11 cellular contexts compared by ENCODE assay signal in genomic region chr12:92132282-92132681, GRCh38. TPM values are rescaled to one million over a fixed set of nuclear protein-coding genes. Genes with fewer than 3 reads are reported as not detected.
DNase-seq lines count a peak whose midpoint lies in the region; ATAC-seq and TF ChIP-seq lines count a peak whose summit lies in the region.
"Had no signal": no experiment of that assay in that cellular context is flagged by ENCODE, and none has a peak within 500 bp of the region (broad histone marks: within the 10 kb centered on the region; RNA-seq: fewer than 3 reads in every experiment).

No MANE protein-coding gene starts in this region.

- peak overlapping the region; percentile 30 for H3K4me3 ChIP-seq in CD8-positive, alpha-beta memory T cell (ENCODE audit: low read length)

- peak; percentile 29 to 64 for ATAC-seq in naive thymus-derived CD8-positive, alpha-beta T cell
- no peak for ATAC-seq in GM18502 (IDR thresholded peaks at IDR 0.05; ENCODE audit: poor library complexity, unreplicated experiment)
- no peak for ATAC-seq in HG03521 (IDR thresholded peaks at IDR 0.05; ENCODE audit: unreplicated experiment)

- no peaks in the 10 kb centered on the region for H3K9me3 ChIP-seq in CD8-positive, alpha-beta memory T cell (ENCODE audit: low read length)

- no peaks in the 10 kb centered on the region for H3K27me3 ChIP-seq in CD8-positive, alpha-beta memory T cell (ENCODE audit: insufficient read depth, low read length, poor library complexity, severe bottlenecking)

- H3K4me1 Mint-ChIP-seq in CD8-positive, alpha-beta memory T cell, result peaks cover 83 to 89% (median 86%) of the 10 kb centered on the region in 3 donors
- H3K4me1 Mint-ChIP-seq in HFFc6 (ENCODE audit: low read depth), result peaks cover 62% of the 10 kb centered on the region
- H3K4me1 Mint-ChIP-seq in activated naive CD8-positive, alpha-beta T cell (ENCODE audit: low read depth), result peaks cover 95% of the 10 kb centered on the region
- peaks cover 45 to 97% (median 89%) of the 10 kb centered on the region in 4 donors for H3K4me1 Mint-ChIP-seq in naive thymus-derived CD8-positive, alpha-beta T cell

- H3K36me3 Mint-ChIP-seq in CD8-positive, alpha-beta memory T cell, result peaks cover 19 to 76% (median 27%) of the 10 kb centered on the region in 3 donors
- peaks cover 32% of the 10 kb centered on the region for H3K36me3 Mint-ChIP-seq in HFFc6 (ENCODE audit: low read depth)
- H3K36me3 Mint-ChIP-seq in activated naive CD8-positive, alpha-beta T cell, result peaks cover 26% of the 10 kb centered on the region
- peaks cover 3 to 24% (median 19%) of the 10 kb centered on the region in 3 donors for H3K36me3 Mint-ChIP-seq in naive thymus-derived CD8-positive, alpha-beta T cell

- peak in 2 of 5 donors; percentile 43 to 57 for DNase-seq in CD8-positive, alpha-beta memory T cell
- no peak for DNase-seq in HFFc6
- DNase-seq in naive thymus-derived CD8-positive, alpha-beta T cell, result peak in 2 of 10 donors; percentile 28 to 56
- no peak for DNase-seq in NCI-H1092 treated with DMSO at 0.1 percent for 48 hours (lab: John Stamatoyannopoulos, UW)
- DNase-seq: activated gamma-delta T cell, foreskin fibroblast, Karpas-422 had no signal

- TF ChIP-seq CTCF in HFFc6 (IDR thresholded peaks at IDR 0.05), result no peak

- no peaks in the 10 kb centered on the region for H3K27me3 Mint-ChIP-seq in CD8-positive, alpha-beta memory T cell
- H3K27me3 Mint-ChIP-seq in HFFc6 (ENCODE audit: insufficient read depth), result no peaks in the 10 kb centered on the region; the same call in 1 of the 2 replicates
- H3K27me3 Mint-ChIP-seq in activated naive CD8-positive, alpha-beta T cell, result no peaks in the 10 kb centered on the region
- H3K27me3 Mint-ChIP-seq in naive thymus-derived CD8-positive, alpha-beta T cell, result no peaks in the 10 kb centered on the region
- H3K27me3 Mint-ChIP-seq: dendritic cell treated with granulocyte-macrophage colony-stimulating factor and Interleukin-4, amounts not matched to agents 40 ng/mL and 50 ng/mL, for 4 days had no signal

- H3K4me1 ChIP-seq in CD8-positive, alpha-beta memory T cell (ENCODE audit: insufficient read depth, low read length), result peaks cover 89% of the 10 kb centered on the region

- H3K4me3 Mint-ChIP-seq in CD8-positive, alpha-beta memory T cell, result peak overlapping the region; percentile 55 to 100 (median 81)
- H3K4me3 Mint-ChIP-seq in HFFc6, result peak overlapping the region; percentile 2; the same call in 1 of the 2 replicates
- H3K4me3 Mint-ChIP-seq in activated naive CD8-positive, alpha-beta T cell, result peak overlapping the region; percentile 93
- H3K4me3 Mint-ChIP-seq in naive thymus-derived CD8-positive, alpha-beta T cell, result peak overlapping the region; percentile 65 to 100 (median 94)
- H3K4me3 Mint-ChIP-seq: dendritic cell treated with granulocyte-macrophage colony-stimulating factor and Interleukin-4, amounts not matched to agents 40 ng/mL and 50 ng/mL, for 4 days had no signal

- peaks cover 0 to 3% (median 0%) of the 10 kb centered on the region in 5 donors for H3K9me3 Mint-ChIP-seq in CD8-positive, alpha-beta memory T cell
- no peaks in the 10 kb centered on the region for H3K9me3 Mint-ChIP-seq in HFFc6
- H3K9me3 Mint-ChIP-seq in activated naive CD8-positive, alpha-beta T cell (ENCODE audit: low read depth), result no peaks in the 10 kb centered on the region
- no peaks in the 10 kb centered on the region for H3K9me3 Mint-ChIP-seq in naive thymus-derived CD8-positive, alpha-beta T cell
- H3K9me3 Mint-ChIP-seq: dendritic cell treated with granulocyte-macrophage colony-stimulating factor and Interleukin-4, amounts not matched to agents 40 ng/mL and 50 ng/mL, for 4 days had no signal

- POLR2A ChIA-PET in CD8-positive, alpha-beta memory T cell (lab: Charles Lee), result interaction anchor here (5.3 kb wide), 1 partner anchor 13 kb away, joined by 35 read pairs; the partner anchor contains the start of gene BTG1
- POLR2A ChIA-PET in naive thymus-derived CD8-positive, alpha-beta T cell (lab: Charles Lee), result interaction anchor here (1.6 to 11.7 kb wide), 3 partner anchors 12 to 99 kb away, joined by 4 to 171 read pairs (median 83); partner anchors contain the start of gene BTG1

- no peak overlapping the region for H3K27ac ChIP-seq in CD8-positive, alpha-beta memory T cell (ENCODE audit: low read depth, low read length)

- CTCF ChIA-PET in CD8-positive, alpha-beta memory T cell (lab: Charles Lee), result interaction anchor here (1.1 to 2.1 kb wide), 2 partner anchors 12 to 91 kb away, joined by 3 to 13 read pairs; partner anchors contain the start of gene BTG1

- no peaks in the 10 kb centered on the region for H3K36me3 ChIP-seq in CD8-positive, alpha-beta memory T cell (ENCODE audit: insufficient read depth, low read length)

- H3K27ac Mint-ChIP-seq in CD8-positive, alpha-beta memory T cell, result peak overlapping the region; percentile 15 to 96 (median 82)
- H3K27ac Mint-ChIP-seq in HFFc6, result no peak overlapping the region; the same call in 1 of the 2 replicates
- H3K27ac Mint-ChIP-seq in activated naive CD8-positive, alpha-beta T cell, result peak overlapping the region; percentile 96
- peak overlapping the region; percentile 89 to 100 (median 94) for H3K27ac Mint-ChIP-seq in naive thymus-derived CD8-positive, alpha-beta T cell

RNA-seq across cellular contexts. Expression of gene BTG1, which starts 13.4 kb away (rescaled TPM):
- total RNA-seq in CD8-positive, alpha-beta memory T cell, result 100 to 1,000 TPM in 1 of 2 experiments, 10 to 100 TPM in 1; 98.3 to 103 TPM
- polyA plus RNA-seq in CD8-positive, alpha-beta memory T cell, result 748 TPM
- total RNA-seq in HFFc6 (2021; fragmentation: NEBNext Ultra II Directional; extraction: Animal tissue kit (Norgen Biotek cat#: 25700)), result 10 to 100 TPM; 38.7 to 49.9 (median 45.3) TPM
- 100 to 1,000 TPM; 537 to 544 TPM for total RNA-seq in naive thymus-derived CD8-positive, alpha-beta T cell
- polyA plus RNA-seq in naive thymus-derived CD8-positive, alpha-beta T cell, result 100 to 1,000 TPM; 705 to 889 (median 719) TPM

Comparison
In these comparisons a context has a peak if more than half of its experiments do, and no peak if none do; other contexts are left out.
1. H3K4me3 Mint-ChIP-seq: peak in every context shown above with its lines; median percentile 94 in naive thymus-derived CD8-positive, alpha-beta T cell; 93 in activated naive CD8-positive, alpha-beta T cell; 81 in CD8-positive, alpha-beta memory T cell; 2 in HFFc6.
2. ATAC-seq: peak in naive thymus-derived CD8-positive, alpha-beta T cell (2 of 2); none in GM18502 (single experiment) and HG03521 (single experiment).
3. RNA of gene BTG1, which starts 13.4 kb away (total RNA-seq): 537 to 544 TPM in naive thymus-derived CD8-positive, alpha-beta T cell; 98.3 to 103 TPM in CD8-positive, alpha-beta memory T cell and 38.7 to 49.9 TPM in HFFc6; every median in the first group is over 4 times any median in the second.